Comparison of ENCODE assay signal across 26 cellular contexts in the genomic region with DNA sequence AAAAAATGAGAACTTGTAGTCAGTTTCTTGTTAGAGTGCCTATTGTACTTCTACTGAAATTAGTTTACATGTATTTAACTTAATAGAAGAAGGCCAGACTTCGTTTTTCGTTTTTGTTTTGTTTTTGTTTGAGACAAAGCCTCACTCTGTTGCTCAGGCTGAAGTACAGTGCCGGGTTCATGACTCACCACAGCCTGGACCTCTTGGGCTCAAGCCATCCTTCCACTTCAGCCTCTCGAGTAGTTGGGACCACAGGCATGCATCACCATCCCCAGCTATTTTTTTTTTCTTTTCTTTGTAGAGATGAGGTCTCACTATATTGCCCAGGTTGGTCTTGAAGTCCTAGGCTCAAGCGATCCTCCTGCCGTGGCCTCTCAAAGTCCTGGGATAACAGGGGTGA.
DNase-seq lines count a peak whose midpoint lies in the region; ATAC-seq and TF ChIP-seq lines count a peak whose summit lies in the region.
"Had no signal": no experiment of that assay in that cellular context is flagged by ENCODE, and none has a peak within 500 bp of the region (broad histone marks: within the 10 kb centered on the region; RNA-seq: fewer than 3 reads in every experiment).

No MANE protein-coding gene starts in this region.

- TF ChIP-seq POLR2A in gastroesophageal sphincter (IDR thresholded peaks at IDR 0.05), result no peak

- no peaks in the 10 kb centered on the region for H3K9me3 ChIP-seq in gastroesophageal sphincter
- H3K9me3 ChIP-seq: esophagus muscularis mucosa, sigmoid colon, upper lobe of left lung had no signal

- H3K4me3 ChIP-seq in choroid plexus epithelial cell (ENCODE audit: low read depth, low read length) (no peak overlapping the region), gastroesophageal sphincter (no peak overlapping the region)
- H3K4me3 ChIP-seq: esophagus muscularis mucosa, sigmoid colon, SK-N-MC, upper lobe of left lung had no signal

- no peaks in the 10 kb centered on the region for H3K27me3 ChIP-seq in gastroesophageal sphincter
- H3K27me3 ChIP-seq: esophagus muscularis mucosa, sigmoid colon, upper lobe of left lung had no signal

- WGBS in gastroesophageal sphincter (ENCODE audit: low coverage in 1 of 2), 2 donors, result 71 to 87% methylated on average over 6 of the region's 6 CpGs

- H3K36me3 ChIP-seq in gastroesophageal sphincter, result no peaks in the 10 kb centered on the region
- H3K36me3 ChIP-seq: esophagus muscularis mucosa, sigmoid colon, upper lobe of left lung had no signal

- ATAC-seq in gastroesophageal sphincter, result no peak
- ATAC-seq: activated CD8-positive, alpha-beta T cell treated with anti-CD3 and anti-CD28 coated beads, Interleukin-2, amount 10 ng/mL, durations not matched to agents 7 days and 5 days; CD8-positive, alpha-beta T cell had no signal

- no peaks in the 10 kb centered on the region for H3K4me1 ChIP-seq in gastroesophageal sphincter
- H3K4me1 ChIP-seq: esophagus muscularis mucosa, sigmoid colon, upper lobe of left lung had no signal

- TF ChIP-seq EP300 in gastroesophageal sphincter (IDR thresholded peaks at IDR 0.05), result no peak

- TF ChIP-seq CTCF in choroid plexus epithelial cell (conservative IDR thresholded peaks at IDR 0.05; ENCODE audit: low read depth, low read length) (no peak), gastroesophageal sphincter (IDR thresholded peaks at IDR 0.05) (no peak)

- H3K27ac ChIP-seq in gastroesophageal sphincter, result no peak overlapping the region
- H3K27ac ChIP-seq: 22Rv1, esophagus muscularis mucosa, KMS-11, sigmoid colon, SK-N-MC, upper lobe of left lung had no signal

- DNase-seq in DMS 273 (lab: John Stamatoyannopoulos, UW; ENCODE audit: unreplicated experiment) (peak; percentile 8), DMS 273 treated with DMSO at 0.1 percent for 48 hours (lab: John Stamatoyannopoulos, UW) (no peak), T1000 (lab: John Stamatoyannopoulos, UW) (peak; percentile 17), choroid plexus epithelial cell (ENCODE audit: low read depth) (peak; percentile 35), kidney tubule cell (ENCODE audit: low spot score) (peak; percentile 25), SKM-1 treated with dmso at 0.1 percent for 144 hours (lab: John Stamatoyannopoulos, UW; ENCODE audit: unreplicated experiment) (no peak), midbrain (lab: John Stamatoyannopoulos, UW) (no peak)
- DNase-seq: activated CD4-positive, CD25-positive, alpha-beta regulatory T cell treated with anti-CD3 and anti-CD28 coated beads, Interleukin-2, amount 50 U/mL, for 72 hours; activated CD8-positive, alpha-beta T cell treated with anti-CD3 and anti-CD28 coated beads, Interleukin-2, amount 10 ng/mL, durations not matched to agents 7 days and 5 days; activated T-cell treated with anti-CD3 and anti-CD28 coated beads, Interleukin-2, amount 50 U/mL, for 1 hour; AML-193; amniotic stem cell; CD8-positive, alpha-beta T cell; DMS79 treated with DMSO at 0.1 percent for 48 hours; NCI-H1048; NCI-H2081 treated with DMSO at 0.1 percent for 48 hours; NCI-H446 treated with DMSO at 0.1 percent for 48 hours; sigmoid colon; stimulated activated CD8-positive, alpha-beta memory T cell treated with anti-CD3 and anti-CD28 coated beads, Interleukin-4, amount 100 ng/mL, for 48 hours; T-helper 9 cell; upper lobe of left lung had no signal

Comparison
In these comparisons a context has a peak if more than half of its experiments do, and no peak if none do; other contexts are left out.
1. DNase-seq: peak in DMS 273 (single experiment), T1000 (single experiment), choroid plexus epithelial cell (single experiment) and kidney tubule cell (single experiment); none in DMS 273 treated with DMSO at 0.1 percent for 48 hours (single experiment), SKM-1 treated with dmso at 0.1 percent for 144 hours (single experiment) and midbrain (single experiment).